In genomic region chr19:18000981-18001836, GRCh38 we compare ENCODE assay signal across 8 cellular contexts. TPM values are rescaled to one million over a fixed set of nuclear protein-coding genes. Genes with fewer than 3 reads are reported as not detected.
DNase-seq lines count a peak whose midpoint lies in the region; ATAC-seq lines count a peak whose summit lies in the region.

No MANE protein-coding gene starts in this region.

- peak overlapping the region; percentile 21 for H3K27ac ChIP-seq in muscle layer of duodenum (ENCODE audit: low read length)

- no peaks in the 10 kb centered on the region for H3K36me3 ChIP-seq in muscle layer of duodenum (ENCODE audit: control insufficient read depth in 1 of 2, insufficient read depth in 2 of 2, low read length in 2 of 2)

- H3K4me1 Mint-ChIP-seq in activated T-cell treated with anti-CD3 and anti-CD28 coated beads, Interleukin-2, amount 50 U/mL, for 24 hours (ENCODE audit: low read depth) = peaks cover 28% of the 10 kb centered on the region
- H3K4me1 Mint-ChIP-seq in stimulated activated effector memory CD8-positive, alpha-beta T cell treated with anti-CD3 and anti-CD28 coated beads, Interleukin-12 subunit alpha, Interleukin-12 subunit beta, amount 100 ng/mL, for 72 hours = peaks cover 16% of the 10 kb centered on the region

- H3K4me1 ChIP-seq in muscle layer of duodenum (ENCODE audit: control insufficient read depth in 1 of 2, insufficient read depth in 2 of 2, low read length in 2 of 2) = peaks cover 0 to 8% of the 10 kb centered on the region in 2 donors

- ATAC-seq in GM18907 (IDR thresholded peaks at IDR 0.05; ENCODE audit: unreplicated experiment) (peak; percentile 74), HG03565 (IDR thresholded peaks at IDR 0.05; ENCODE audit: unreplicated experiment) (peak; percentile 47), esophagus mucosa (peak; percentile 80)
- ATAC-seq in stimulated activated effector memory CD8-positive, alpha-beta T cell treated with anti-CD3 and anti-CD28 coated beads, Interleukin-12 subunit alpha, Interleukin-12 subunit beta, amount 100 ng/mL, for 72 hours = peak; percentile 92

- H3K27ac Mint-ChIP-seq in activated T-cell treated with anti-CD3 and anti-CD28 coated beads, Interleukin-2, amount 50 U/mL, for 24 hours = peak overlapping the region; percentile 97
- peak overlapping the region; percentile 92 for H3K27ac Mint-ChIP-seq in stimulated activated effector memory CD8-positive, alpha-beta T cell treated with anti-CD3 and anti-CD28 coated beads, Interleukin-12 subunit alpha, Interleukin-12 subunit beta, amount 100 ng/mL, for 72 hours

- no peaks in the 10 kb centered on the region for H3K27me3 Mint-ChIP-seq in activated T-cell treated with anti-CD3 and anti-CD28 coated beads, Interleukin-2, amount 50 U/mL, for 24 hours

- DNase-seq in AG08396 (ENCODE audit: low spot score) = peak; percentile 96
- DNase-seq in OCI-M2 (lab: John Stamatoyannopoulos, UW; ENCODE audit: unreplicated experiment) = peak; percentile 74
- peak; percentile 91 for DNase-seq in activated T-cell treated with anti-CD3 and anti-CD28 coated beads, Interleukin-2, amount 50 U/mL, for 24 hours
- DNase-seq in stimulated activated effector memory CD8-positive, alpha-beta T cell treated with anti-CD3 and anti-CD28 coated beads, Interleukin-12 subunit alpha, Interleukin-12 subunit beta, amount 100 ng/mL, for 72 hours (ENCODE audit: low spot score in 2 of 2) = peak; percentile 86 to 93

- no peaks in the 10 kb centered on the region for H3K9me3 Mint-ChIP-seq in activated T-cell treated with anti-CD3 and anti-CD28 coated beads, Interleukin-2, amount 50 U/mL, for 24 hours
- no peaks in the 10 kb centered on the region for H3K9me3 Mint-ChIP-seq in stimulated activated effector memory CD8-positive, alpha-beta T cell treated with anti-CD3 and anti-CD28 coated beads, Interleukin-12 subunit alpha, Interleukin-12 subunit beta, amount 100 ng/mL, for 72 hours

- no peaks in the 10 kb centered on the region for H3K27me3 ChIP-seq in muscle layer of duodenum (ENCODE audit: low read depth, low read length)

- no peaks in the 10 kb centered on the region for H3K9me3 ChIP-seq in muscle layer of duodenum (ENCODE audit: control insufficient read depth in 1 of 2, low read length in 2 of 2)

- H3K4me3 ChIP-seq in muscle layer of duodenum (ENCODE audit: low read depth in 1 of 2, low read length in 2 of 2) = peak overlapping the region; percentile 48 to 74

- peak overlapping the region; percentile 88 for H3K4me3 Mint-ChIP-seq in activated T-cell treated with anti-CD3 and anti-CD28 coated beads, Interleukin-2, amount 50 U/mL, for 24 hours
- H3K4me3 Mint-ChIP-seq in stimulated activated effector memory CD8-positive, alpha-beta T cell treated with anti-CD3 and anti-CD28 coated beads, Interleukin-12 subunit alpha, Interleukin-12 subunit beta, amount 100 ng/mL, for 72 hours = peak overlapping the region; percentile 70

- H3K36me3 Mint-ChIP-seq in activated T-cell treated with anti-CD3 and anti-CD28 coated beads, Interleukin-2, amount 50 U/mL, for 24 hours (ENCODE audit: low read depth) = peaks cover 11% of the 10 kb centered on the region
- H3K36me3 Mint-ChIP-seq in stimulated activated effector memory CD8-positive, alpha-beta T cell treated with anti-CD3 and anti-CD28 coated beads, Interleukin-12 subunit alpha, Interleukin-12 subunit beta, amount 100 ng/mL, for 72 hours = peaks cover 54% of the 10 kb centered on the region

RNA-seq across cellular contexts. Expression of gene ARRDC2, which starts 6.8 kb away (rescaled TPM):
- 6.3 TPM for total RNA-seq in esophagus mucosa

RNA-seq across cellular contexts. Expression of gene KCNN1, which starts 34.3 kb away (rescaled TPM):
- total RNA-seq in esophagus mucosa = not detected

Comparison
In these comparisons a context has a peak if more than half of its experiments do, and no peak if none do; other contexts are left out.
1. Peak in every context shown above with its lines: DNase-seq, ATAC-seq, H3K4me3 ChIP-seq and H3K27ac ChIP-seq.